ENCODE assay signal across 18 cellular contexts in the genomic region with DNA sequence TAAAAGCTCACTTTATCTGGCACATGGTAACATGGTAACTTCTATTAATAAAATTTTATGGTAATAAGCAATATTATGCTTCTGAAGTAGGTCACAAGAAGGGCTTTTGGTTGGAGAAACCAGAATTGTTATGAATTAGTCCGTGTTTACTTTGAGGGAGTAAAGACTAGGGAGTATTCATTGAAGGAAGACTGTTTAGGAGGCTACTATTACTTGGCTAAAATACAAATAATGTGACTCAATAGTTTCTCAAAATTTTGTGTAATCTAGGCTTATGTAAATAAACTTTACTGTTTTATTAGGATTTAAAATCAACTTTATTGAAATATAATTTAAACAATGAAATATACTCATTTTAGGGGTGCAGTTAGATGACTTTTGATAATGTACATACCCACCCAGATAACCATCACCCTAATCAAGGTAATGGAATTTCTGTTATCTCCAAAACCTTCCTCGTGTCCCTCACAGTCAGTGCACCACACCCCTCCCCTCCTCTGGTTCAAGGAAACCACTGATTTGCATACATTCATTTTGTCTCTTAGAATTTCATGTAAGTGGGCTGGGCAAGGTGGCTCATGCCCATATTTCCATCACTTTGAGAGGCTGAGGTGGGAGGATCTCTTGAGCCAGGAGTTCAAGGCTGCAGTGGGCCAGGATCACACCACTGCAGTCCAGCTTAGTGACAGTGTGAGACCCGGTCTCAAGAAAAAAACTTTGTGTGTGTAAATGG. TPM values are rescaled to one million over a fixed set of nuclear protein-coding genes. Genes with fewer than 3 reads are reported as not detected.
DNase-seq lines count a peak whose midpoint lies in the region; ATAC-seq and TF ChIP-seq lines count a peak whose summit lies in the region.
"Had no signal": no experiment of that assay in that cellular context is flagged by ENCODE, and none has a peak within 500 bp of the region (broad histone marks: within the 10 kb centered on the region; RNA-seq: fewer than 3 reads in every experiment).

No MANE protein-coding gene starts in this region.

- no peaks in the 10 kb centered on the region for H3K9me3 ChIP-seq in adipocyte (ENCODE audit: control insufficient read depth, low read length)
- H3K9me3 ChIP-seq: colonic mucosa, lower lobe of right lung, right lobe of liver had no signal

- no peak overlapping the region for H2BK120ac ChIP-seq in mesendoderm (ENCODE audit: low read depth, low read length)

- no peak overlapping the region for H2BK15ac ChIP-seq in mesendoderm (replicated peaks; ENCODE audit: low read depth)

- H3K27ac ChIP-seq in mesendoderm (ENCODE audit: low read depth, low read length), result no peak overlapping the region
- H3K27ac ChIP-seq in dorsolateral prefrontal cortex, result peak overlapping the region in 16 of 59 donors; percentile 2 to 55 (median 28)
- H3K27ac ChIP-seq: 22Rv1, colonic mucosa, lower lobe of right lung, neural progenitor cell, right lobe of liver had no signal

- no peak overlapping the region for H3K56ac ChIP-seq in mesendoderm (ENCODE audit: low read length)

- intact Hi-C loops in dorsolateral prefrontal cortex (cut with DNase I), result no loop called here

- peaks cover 26% of the 10 kb centered on the region for H3K36me3 Mint-ChIP-seq in T-helper 2 cell treated with Interferon-gamma antibody and Interleukin-4, amounts not matched to agents 5 μg/mL and 100 μg/mL, for 36 hours (ENCODE audit: low read depth)

- H3K27me3 Mint-ChIP-seq in T-helper 2 cell treated with Interferon-gamma antibody and Interleukin-4, amounts not matched to agents 5 μg/mL and 100 μg/mL, for 36 hours (ENCODE audit: low read depth), result no peaks in the 10 kb centered on the region
- H3K27me3 Mint-ChIP-seq: stimulated activated naive B cell treated with anti-CD40 and anti-IgM and Interleukin-4, amounts not matched to agents 10 μg/mL and 1 μg/mL and 100 μg/mL, for 72 hours had no signal

- no CpG with 5 or more reads among the region's 3 CpGs for WGBS in mesendoderm (ENCODE audit: extremely low coverage, insufficient coverage, low lambda C conversion rate)

- peak overlapping the region; percentile 31 for H3K27ac Mint-ChIP-seq in T-helper 2 cell treated with Interferon-gamma antibody and Interleukin-4, amounts not matched to agents 5 μg/mL and 100 μg/mL, for 36 hours
- H3K27ac Mint-ChIP-seq: neural progenitor cell; stimulated activated naive B cell treated with anti-CD40 and anti-IgM and Interleukin-4, amounts not matched to agents 10 μg/mL and 1 μg/mL and 100 μg/mL, for 72 hours had no signal

- TF ChIP-seq CTCF in dorsolateral prefrontal cortex (IDR thresholded peaks at IDR 0.05 in 54 of 56, conservative IDR thresholded peaks at IDR 0.05 in 2 of 56; ENCODE audit: low read depth in 1 of 56, partially characterized antibody in 56 of 56), result no peak

- no peak overlapping the region for H4K5ac ChIP-seq in mesendoderm (ENCODE audit: low read length)

- H3K4me1 Mint-ChIP-seq in T-helper 2 cell treated with Interferon-gamma antibody and Interleukin-4, amounts not matched to agents 5 μg/mL and 100 μg/mL, for 36 hours (ENCODE audit: low read depth), result peaks cover 39% of the 10 kb centered on the region
- H3K4me1 Mint-ChIP-seq: neural progenitor cell had no signal

- DNase-seq in T-helper 2 cell treated with Interferon-gamma antibody and Interleukin-4, amounts not matched to agents 5 μg/mL and 100 μg/mL, for 36 hours (ENCODE audit: low spot score), result peak; percentile 13
- DNase-seq in T-helper 2 cell (no peak), HCEC 1CT (peak; percentile 60), adipocyte (ENCODE audit: low read depth) (peak; percentile 23), mesendoderm (peak; percentile 48), dorsolateral prefrontal cortex (no peak), activated gamma-delta T cell treated with Interleukin-2 at 50 U/mL for 16 hours (no peak)
- DNase-seq: activated CD8-positive, alpha-beta memory T cell treated with anti-CD3 and anti-CD28 coated beads, Interleukin-2, amount 50 U/mL, for 4 hours; colonic mucosa; lower lobe of right lung; NCI-H2081 treated with DMSO at 0.1 percent for 48 hours; right lobe of liver; Right ventricle myocardium superior; stimulated activated naive B cell treated with anti-CD40 and anti-IgM and Interleukin-4, amounts not matched to agents 10 μg/mL and 1 μg/mL and 100 μg/mL, for 72 hours had no signal

- H3K9me3 Mint-ChIP-seq in T-helper 2 cell treated with Interferon-gamma antibody and Interleukin-4, amounts not matched to agents 5 μg/mL and 100 μg/mL, for 36 hours, result no peaks in the 10 kb centered on the region
- H3K9me3 Mint-ChIP-seq: stimulated activated naive B cell treated with anti-CD40 and anti-IgM and Interleukin-4, amounts not matched to agents 10 μg/mL and 1 μg/mL and 100 μg/mL, for 72 hours had no signal

- no peak overlapping the region for H2AK5ac ChIP-seq in mesendoderm (ENCODE audit: low read length)

- no peak overlapping the region for H3K4me2 ChIP-seq in mesendoderm (ENCODE audit: low read length)
- H3K4me2 ChIP-seq: neural progenitor cell had no signal

- H3K79me2 ChIP-seq in mesendoderm (ENCODE audit: control insufficient read depth, insufficient read depth, low read length), result peaks cover 44% of the 10 kb centered on the region

- no peak overlapping the region for H3K4ac ChIP-seq in mesendoderm (ENCODE audit: low read depth, low read length)

- H3K36me3 ChIP-seq in adipocyte (ENCODE audit: control insufficient read depth, insufficient read depth, low read length, severe bottlenecking), result peaks cover 5% of the 10 kb centered on the region
- H3K36me3 ChIP-seq in mesendoderm (ENCODE audit: control insufficient read depth, insufficient read depth, low read length), result no peaks in the 10 kb centered on the region
- H3K36me3 ChIP-seq: colonic mucosa, HAP-1, lower lobe of right lung, neural progenitor cell, right lobe of liver had no signal

- peak overlapping the region; percentile 34 for H3K4me3 Mint-ChIP-seq in T-helper 2 cell treated with Interferon-gamma antibody and Interleukin-4, amounts not matched to agents 5 μg/mL and 100 μg/mL, for 36 hours
- H3K4me3 Mint-ChIP-seq: neural progenitor cell; stimulated activated naive B cell treated with anti-CD40 and anti-IgM and Interleukin-4, amounts not matched to agents 10 μg/mL and 1 μg/mL and 100 μg/mL, for 72 hours had no signal

- no peaks in the 10 kb centered on the region for H3K27me3 ChIP-seq in adipocyte (replicated peaks; ENCODE audit: control insufficient read depth, insufficient read depth, low read length)
- no peaks in the 10 kb centered on the region for H3K27me3 ChIP-seq in mesendoderm (ENCODE audit: insufficient read depth, low read length, poor library complexity)
- H3K27me3 ChIP-seq in dorsolateral prefrontal cortex, result no peaks in the 10 kb centered on the region
- H3K27me3 ChIP-seq: colonic mucosa, neural progenitor cell, right lobe of liver had no signal

- no peak for ATAC-seq in HG03432 (IDR thresholded peaks at IDR 0.05; ENCODE audit: unreplicated experiment)
- ATAC-seq: lower lobe of right lung; stimulated activated naive B cell treated with anti-CD40 and anti-IgM and Interleukin-4, amounts not matched to agents 10 μg/mL and 1 μg/mL and 100 μg/mL, for 72 hours had no signal

- H3K4me3 ChIP-seq in adipocyte (ENCODE audit: low read length) (no peak overlapping the region), mesendoderm (ENCODE audit: low read length) (no peak overlapping the region), dorsolateral prefrontal cortex (no peak overlapping the region)
- H3K4me3 ChIP-seq: colonic mucosa, HAP-1, lower lobe of right lung, neural progenitor cell, right lobe of liver had no signal

- H3K9ac ChIP-seq in adipocyte (ENCODE audit: low read length), result no peak overlapping the region
- no peak overlapping the region for H3K9ac ChIP-seq in mesendoderm (ENCODE audit: low read length)
- H3K9ac ChIP-seq: neural progenitor cell had no signal

- no peak overlapping the region for H3K23ac ChIP-seq in mesendoderm (ENCODE audit: low read length)

- no peak overlapping the region for H3K18ac ChIP-seq in mesendoderm (ENCODE audit: low read length)

- H4K8ac ChIP-seq in mesendoderm (ENCODE audit: low read depth, low read length), result no peak overlapping the region

- H3K79me1 ChIP-seq in mesendoderm (ENCODE audit: low read length), result peaks cover 9% of the 10 kb centered on the region

- H2BK5ac ChIP-seq in mesendoderm (ENCODE audit: low read length), result no peak overlapping the region

- peaks cover 25% of the 10 kb centered on the region for H3K4me1 ChIP-seq in adipocyte (ENCODE audit: control insufficient read depth, insufficient read depth, low read length)
- H3K4me1 ChIP-seq in mesendoderm (ENCODE audit: control insufficient read depth, low read depth, low read length), result peaks cover 4% of the 10 kb centered on the region
- H3K4me1 ChIP-seq: colonic mucosa, neural progenitor cell had no signal

RNA-seq across cellular contexts. Expression of a gene that starts 15.6 kb away (rescaled TPM):
- 26.7 TPM for polyA plus RNA-seq in mesendoderm (2013, experiment 1 of 2)
- 26.7 TPM for polyA plus RNA-seq in mesendoderm (2013, experiment 2 of 2)
- 100 to 1,000 TPM in 51 of 120 experiments, 10 to 100 TPM in 69; 39.0 to 240 (median 95.0) TPM for total RNA-seq in dorsolateral prefrontal cortex

Comparison
In these comparisons a context has a peak if more than half of its experiments do, and no peak if none do; other contexts are left out.
1. DNase-seq: peak in T-helper 2 cell treated with Interferon-gamma antibody and Interleukin-4, amounts not matched to agents 5 μg/mL and 100 μg/mL, for 36 hours (single experiment), HCEC 1CT (single experiment), adipocyte (single experiment) and mesendoderm (single experiment); none in T-helper 2 cell (0 of 5), dorsolateral prefrontal cortex (0 of 10) and activated gamma-delta T cell treated with Interleukin-2 at 50 U/mL for 16 hours (single experiment).